In the genomic region with DNA sequence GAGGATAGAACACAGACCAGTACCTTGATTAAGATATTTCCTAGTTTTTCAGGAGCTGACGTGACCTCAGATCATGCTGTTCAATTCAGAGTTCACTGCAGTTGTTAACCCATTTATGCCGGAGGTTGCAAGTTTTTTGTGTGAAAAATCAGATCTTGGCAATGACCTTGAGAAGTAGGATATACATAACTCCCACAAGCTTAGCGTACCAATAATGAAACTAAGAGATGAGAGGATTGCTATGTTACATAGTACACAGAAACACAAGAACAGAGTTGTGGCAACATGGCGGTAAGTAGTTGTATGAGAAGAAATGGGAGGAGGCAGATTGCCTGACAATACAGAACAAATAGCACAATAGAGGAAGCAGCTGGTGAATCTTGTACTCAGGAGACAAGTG, we compare ENCODE assay signal across 19 cellular contexts. TPM values are rescaled to one million over a fixed set of nuclear protein-coding genes. Genes with fewer than 3 reads are reported as not detected.
DNase-seq lines count a peak whose midpoint lies in the region; ATAC-seq and TF ChIP-seq lines count a peak whose summit lies in the region.
"Had no signal": no experiment of that assay in that cellular context is flagged by ENCODE, and none has a peak within 500 bp of the region (broad histone marks: within the 10 kb centered on the region; RNA-seq: fewer than 3 reads in every experiment).

No MANE protein-coding gene starts in this region.

- no peaks in the 10 kb centered on the region for H3K9me3 ChIP-seq in neutrophil
- H3K9me3 ChIP-seq: A549 had no signal

- peak overlapping the region; percentile 2 for H3K27ac ChIP-seq in neutrophil
- H3K27ac ChIP-seq: A549 had no signal

- H3K4me3 ChIP-seq in neutrophil (ENCODE audit: low read depth in 1 of 2, low read length in 1 of 2): no peak overlapping the region
- H3K4me3 ChIP-seq: A549 had no signal

- H3K4me1 ChIP-seq in neutrophil (ENCODE audit: control insufficient read depth in 1 of 2, insufficient read depth in 1 of 2, low read depth in 1 of 2, low read length in 1 of 2): no peaks in the 10 kb centered on the region
- H3K4me1 ChIP-seq: A549 had no signal

- peaks cover 59% of the 10 kb centered on the region for H3K36me3 ChIP-seq in neutrophil

- no peak overlapping the region for H3K4me3 Mint-ChIP-seq in activated naive CD4-positive, alpha-beta T cell treated with anti-CD3 and anti-CD28 coated beads, Interleukin-2, amount 10 ng/mL, durations not matched to agents 7 days and 5 days
- H3K4me3 Mint-ChIP-seq: CD4-positive, alpha-beta T cell; HFFc6 had no signal

- ATAC-seq in activated naive CD4-positive, alpha-beta T cell treated with anti-CD3 and anti-CD28 coated beads, Interleukin-2, amount 50 U/mL, for 72 hours: peak in 1 of 2 donors; percentile 57
- ATAC-seq: A549, Right ventricle myocardium inferior had no signal

- H3K27me3 ChIP-seq in neutrophil: no peaks in the 10 kb centered on the region

- no peaks in the 10 kb centered on the region for H3K4me1 Mint-ChIP-seq in activated naive CD4-positive, alpha-beta T cell treated with anti-CD3 and anti-CD28 coated beads, Interleukin-2, amount 10 ng/mL, durations not matched to agents 7 days and 5 days

- DNase-seq in activated naive CD4-positive, alpha-beta T cell treated with anti-CD3 and anti-CD28 coated beads, Interleukin-2, amount 50 U/mL, for 72 hours (ENCODE audit: low spot score in 2 of 2): no peak
- no peak for DNase-seq in activated naive CD4-positive, alpha-beta T cell treated with anti-CD3 and anti-CD28 coated beads, Interleukin-2, amount 10 ng/mL, durations not matched to agents 7 days and 5 days
- DNase-seq in MV-4-11 (lab: John Stamatoyannopoulos, UW) (peak; percentile 33), amniotic epithelial cell (ENCODE audit: low read depth) (peak; percentile 7), NCI-H1436 treated with DMSO at 0.1 percent for 48 hours (lab: John Stamatoyannopoulos, UW) (no peak), GM03348 (ENCODE audit: low spot score) (no peak)
- DNase-seq: Calu3; CD4-positive, alpha-beta T cell; DMS53; EL; H7; HFFc6; NCI-H1092 treated with DMSO at 0.1 percent for 48 hours; NCI-H2081; NCI-H510A; NCI-H748 treated with DMSO at 0.1 percent for 48 hours had no signal

- CTCF ChIA-PET in activated naive CD4-positive, alpha-beta T cell treated with anti-CD3 and anti-CD28 coated beads, Interleukin-2, amount 10 ng/mL, durations not matched to agents 7 days and 5 days (lab: Charles Lee): no interaction called here

- H3K36me3 Mint-ChIP-seq in activated naive CD4-positive, alpha-beta T cell treated with anti-CD3 and anti-CD28 coated beads, Interleukin-2, amount 50 U/mL, for 72 hours: peaks cover 11 to 19% of the 10 kb centered on the region in 2 donors
- H3K36me3 Mint-ChIP-seq in activated naive CD4-positive, alpha-beta T cell treated with anti-CD3 and anti-CD28 coated beads, Interleukin-2, amount 10 ng/mL, durations not matched to agents 7 days and 5 days: peaks cover 42% of the 10 kb centered on the region

- TF ChIP-seq CTCF in neutrophil (IDR thresholded peaks at IDR 0.05): no peak

- no peaks in the 10 kb centered on the region for H3K9me3 Mint-ChIP-seq in activated naive CD4-positive, alpha-beta T cell treated with anti-CD3 and anti-CD28 coated beads, Interleukin-2, amount 50 U/mL, for 72 hours
- H3K9me3 Mint-ChIP-seq in activated naive CD4-positive, alpha-beta T cell treated with anti-CD3 and anti-CD28 coated beads, Interleukin-2, amount 10 ng/mL, durations not matched to agents 7 days and 5 days: no peaks in the 10 kb centered on the region
- H3K9me3 Mint-ChIP-seq: CD4-positive, alpha-beta T cell; HFFc6 had no signal

- peak overlapping the region; percentile 5 to 46 for H3K27ac Mint-ChIP-seq in activated naive CD4-positive, alpha-beta T cell treated with anti-CD3 and anti-CD28 coated beads, Interleukin-2, amount 50 U/mL, for 72 hours
- H3K27ac Mint-ChIP-seq in activated naive CD4-positive, alpha-beta T cell treated with anti-CD3 and anti-CD28 coated beads, Interleukin-2, amount 10 ng/mL, durations not matched to agents 7 days and 5 days: no peak overlapping the region

- H3K27me3 Mint-ChIP-seq in activated naive CD4-positive, alpha-beta T cell treated with anti-CD3 and anti-CD28 coated beads, Interleukin-2, amount 10 ng/mL, durations not matched to agents 7 days and 5 days: no peaks in the 10 kb centered on the region
- H3K27me3 Mint-ChIP-seq: CD4-positive, alpha-beta T cell had no signal

RNA-seq across cellular contexts. Expression of a gene that starts 39.1 kb away (rescaled TPM):
- 10 to 100 TPM; 55.3 to 76.8 TPM for total RNA-seq in activated naive CD4-positive, alpha-beta T cell treated with anti-CD3 and anti-CD28 coated beads, Interleukin-2, amount 50 U/mL, for 72 hours

RNA-seq across cellular contexts. Expression of a gene that starts 49.6 kb away (rescaled TPM):
- 10 to 100 TPM; 30.4 to 63.3 TPM for total RNA-seq in activated naive CD4-positive, alpha-beta T cell treated with anti-CD3 and anti-CD28 coated beads, Interleukin-2, amount 50 U/mL, for 72 hours

Comparison
In these comparisons a context has a peak if more than half of its experiments do, and no peak if none do; other contexts are left out.
1. DNase-seq: peak in MV-4-11 (single experiment) and amniotic epithelial cell (single experiment); none in activated naive CD4-positive, alpha-beta T cell treated with anti-CD3 and anti-CD28 coated beads, Interleukin-2, amount 50 U/mL, for 72 hours (0 of 2), activated naive CD4-positive, alpha-beta T cell treated with anti-CD3 and anti-CD28 coated beads, Interleukin-2, amount 10 ng/mL, durations not matched to agents 7 days and 5 days (single experiment), NCI-H1436 treated with DMSO at 0.1 percent for 48 hours (single experiment) and GM03348 (single experiment).